ENCODE assay signal across 27 cellular contexts in genomic region chr3:65779393-65779792, GRCh38.
"Had no signal": no experiment of that assay in that cellular context is flagged by ENCODE, and none has a peak within 500 bp of the region (broad histone marks: within the 10 kb centered on the region; RNA-seq: fewer than 3 reads in every experiment).

No MANE protein-coding gene starts in this region.

- ATAC-seq: activated CD4-positive, CD25-positive, alpha-beta regulatory T cell treated with anti-CD3 and anti-CD28 coated beads, Interleukin-2, amount 50 U/mL, for 24 hours; esophagus mucosa; left colon; naive thymus-derived CD8-positive, alpha-beta T cell; stimulated activated effector memory CD8-positive, alpha-beta T cell treated with anti-CD3 and anti-CD28 coated beads, Interleukin-12 subunit alpha, Interleukin-12 subunit beta, amount 100 ng/mL, for 72 hours had no signal

- H3K4me1 Mint-ChIP-seq: activated naive CD4-positive, alpha-beta T cell treated with anti-CD3 and anti-CD28 coated beads, Interleukin-2, amount 10 ng/mL, durations not matched to agents 7 days and 5 days; central memory CD8-positive, alpha-beta T cell; immature natural killer cell; naive thymus-derived CD8-positive, alpha-beta T cell; stimulated activated effector memory CD8-positive, alpha-beta T cell treated with anti-CD3 and anti-CD28 coated beads, Interleukin-12 subunit alpha, Interleukin-12 subunit beta, amount 100 ng/mL, for 72 hours had no signal

- H3K9me3 ChIP-seq: breast epithelium, sigmoid colon, upper lobe of left lung, vagina had no signal

- DNase-seq: activated CD4-positive, alpha-beta T cell treated with anti-CD3 and anti-CD28 coated beads for 48 hours; activated CD4-positive, alpha-beta T cell treated with anti-CD3 and anti-CD28 coated beads, Interleukin-2, amount 50 U/mL, for 48 hours; activated CD8-positive, alpha-beta memory T cell treated with anti-CD3 and anti-CD28 coated beads for 24 hours; activated gamma-delta T cell; activated naive CD4-positive, alpha-beta T cell treated with anti-CD3 and anti-CD28 coated beads, Interleukin-2, amount 10 ng/mL, durations not matched to agents 7 days and 5 days; amygdala; endodermal cell; head of caudate nucleus; hypothalamus; immature natural killer cell; kidney; left colon; naive thymus-derived CD8-positive, alpha-beta T cell; sigmoid colon; small intestine; stimulated activated CD4-positive, alpha-beta T cell treated with anti-CD3 and anti-CD28 coated beads, Interleukin-4, amount 100 ng/mL, for 24 hours; T-helper 9 cell; upper lobe of left lung; WERI-Rb-1 had no signal

- H3K4me1 ChIP-seq: breast epithelium, upper lobe of left lung, vagina had no signal

- H3K36me3 Mint-ChIP-seq: activated naive CD4-positive, alpha-beta T cell treated with anti-CD3 and anti-CD28 coated beads, Interleukin-2, amount 10 ng/mL, durations not matched to agents 7 days and 5 days; immature natural killer cell; naive thymus-derived CD8-positive, alpha-beta T cell; stimulated activated effector memory CD8-positive, alpha-beta T cell treated with anti-CD3 and anti-CD28 coated beads, Interleukin-12 subunit alpha, Interleukin-12 subunit beta, amount 100 ng/mL, for 72 hours had no signal

- H3K4me3 ChIP-seq: breast epithelium, sigmoid colon, upper lobe of left lung, vagina had no signal

- H3K4me3 Mint-ChIP-seq: activated naive CD4-positive, alpha-beta T cell treated with anti-CD3 and anti-CD28 coated beads, Interleukin-2, amount 10 ng/mL, durations not matched to agents 7 days and 5 days; central memory CD8-positive, alpha-beta T cell; dendritic cell treated with granulocyte-macrophage colony-stimulating factor and Interleukin-4, amounts not matched to agents 40 ng/mL and 50 ng/mL, for 4 days; endodermal cell; immature natural killer cell; naive thymus-derived CD8-positive, alpha-beta T cell; stimulated activated effector memory CD8-positive, alpha-beta T cell treated with anti-CD3 and anti-CD28 coated beads, Interleukin-12 subunit alpha, Interleukin-12 subunit beta, amount 100 ng/mL, for 72 hours; stimulated activated naive CD8-positive, alpha-beta T cell treated with anti-CD3 and anti-CD28 coated beads, Interleukin-15, Interleukin-2, amounts not matched to agents 100 ng/mL and 50 ng/mL, for 24 hours had no signal

- H3K27me3 ChIP-seq: breast epithelium, sigmoid colon, upper lobe of left lung, vagina had no signal

- H3K36me3 ChIP-seq: breast epithelium, sigmoid colon, upper lobe of left lung, vagina, WERI-Rb-1 had no signal

- H3K27ac Mint-ChIP-seq: activated naive CD4-positive, alpha-beta T cell treated with anti-CD3 and anti-CD28 coated beads, Interleukin-2, amount 10 ng/mL, durations not matched to agents 7 days and 5 days; dendritic cell treated with granulocyte-macrophage colony-stimulating factor and Interleukin-4, amounts not matched to agents 40 ng/mL and 50 ng/mL, for 4 days; immature natural killer cell; naive thymus-derived CD8-positive, alpha-beta T cell; stimulated activated effector memory CD8-positive, alpha-beta T cell treated with anti-CD3 and anti-CD28 coated beads, Interleukin-12 subunit alpha, Interleukin-12 subunit beta, amount 100 ng/mL, for 72 hours; stimulated activated naive CD8-positive, alpha-beta T cell treated with anti-CD3 and anti-CD28 coated beads, Interleukin-15, Interleukin-2, amounts not matched to agents 100 ng/mL and 50 ng/mL, for 24 hours had no signal

- H3K9me3 Mint-ChIP-seq: activated naive CD4-positive, alpha-beta T cell treated with anti-CD3 and anti-CD28 coated beads, Interleukin-2, amount 10 ng/mL, durations not matched to agents 7 days and 5 days; central memory CD8-positive, alpha-beta T cell; dendritic cell treated with granulocyte-macrophage colony-stimulating factor and Interleukin-4, amounts not matched to agents 40 ng/mL and 50 ng/mL, for 4 days; endodermal cell; immature natural killer cell; stimulated activated effector memory CD8-positive, alpha-beta T cell treated with anti-CD3 and anti-CD28 coated beads, Interleukin-12 subunit alpha, Interleukin-12 subunit beta, amount 100 ng/mL, for 72 hours; stimulated activated naive CD8-positive, alpha-beta T cell treated with anti-CD3 and anti-CD28 coated beads, Interleukin-15, Interleukin-2, amounts not matched to agents 100 ng/mL and 50 ng/mL, for 24 hours had no signal

- H3K27ac ChIP-seq: breast epithelium, sigmoid colon, upper lobe of left lung, vagina, WERI-Rb-1 had no signal

- H3K27me3 Mint-ChIP-seq: activated naive CD4-positive, alpha-beta T cell treated with anti-CD3 and anti-CD28 coated beads, Interleukin-2, amount 10 ng/mL, durations not matched to agents 7 days and 5 days; dendritic cell treated with granulocyte-macrophage colony-stimulating factor and Interleukin-4, amounts not matched to agents 40 ng/mL and 50 ng/mL, for 4 days had no signal

- FAIRE-seq: small intestine had no signal
